Comparison of ENCODE assay signal across 25 cellular contexts in the genomic region with DNA sequence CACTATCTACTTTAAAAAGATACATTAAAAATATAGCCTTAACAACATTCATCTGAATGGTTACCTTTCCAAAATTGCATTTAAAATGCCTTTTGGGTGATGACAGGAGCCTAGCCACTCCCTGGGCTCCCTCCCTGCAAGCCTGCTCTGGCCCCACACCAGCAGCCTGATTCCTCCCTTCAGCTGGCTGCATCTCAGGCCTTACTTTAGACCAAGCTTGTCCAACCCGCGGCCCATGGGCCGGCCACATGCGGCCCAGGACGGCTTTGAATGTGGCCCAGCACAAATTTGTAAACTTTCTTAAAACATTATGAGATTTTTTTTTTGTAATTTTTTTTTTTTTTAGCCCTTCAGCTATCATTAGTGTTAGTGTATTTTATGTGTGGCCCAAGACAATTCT.
"Had no signal": no experiment of that assay in that cellular context is flagged by ENCODE, and none has a peak within 500 bp of the region (broad histone marks: within the 10 kb centered on the region; RNA-seq: fewer than 3 reads in every experiment).

No MANE protein-coding gene starts in this region.

- H3K27me3 Mint-ChIP-seq: naive B cell; stimulated activated memory B cell treated with anti-CD40 and anti-IgM and Interleukin-4, amounts not matched to agents 10 μg/mL and 1 μg/mL and 100 μg/mL, for 72 hours; stimulated activated naive CD8-positive, alpha-beta T cell treated with anti-CD3 and anti-CD28 coated beads, Interleukin-15, amount 100 ng/mL, for 72 hours; type B pancreatic cell had no signal

- H3K4me3 ChIP-seq: lower lobe of right lung, neural progenitor cell, ovary, prostate gland, right lobe of liver, smooth muscle cell, tibial nerve, uterus had no signal

- H3K36me3 Mint-ChIP-seq: naive B cell; natural killer cell; neural progenitor cell; stimulated activated memory B cell treated with anti-CD40 and anti-IgM and Interleukin-4, amounts not matched to agents 10 μg/mL and 1 μg/mL and 100 μg/mL, for 72 hours; type B pancreatic cell had no signal

- H3K9me3 Mint-ChIP-seq: natural killer cell; stimulated activated memory B cell treated with anti-CD40 and anti-IgM and Interleukin-4, amounts not matched to agents 10 μg/mL and 1 μg/mL and 100 μg/mL, for 72 hours; stimulated activated naive CD8-positive, alpha-beta T cell treated with anti-CD3 and anti-CD28 coated beads, Interleukin-15, amount 100 ng/mL, for 72 hours had no signal

- H3K9me3 ChIP-seq: lower lobe of right lung, ovary, prostate gland, right lobe of liver, tibial nerve, uterus had no signal

- H3K4me1 ChIP-seq: lower lobe of right lung, neural progenitor cell, prostate gland, right lobe of liver, tibial nerve, uterus had no signal

- H3K27ac ChIP-seq: lower lobe of right lung, neural progenitor cell, ovary, prostate gland, right lobe of liver, tibial nerve, uterus had no signal

- H3K36me3 ChIP-seq: lower lobe of right lung, neural progenitor cell, ovary, prostate gland, right lobe of liver, tibial nerve, uterus had no signal

- H3K27ac Mint-ChIP-seq: naive B cell; natural killer cell; nephron progenitor cell; neural progenitor cell; stimulated activated memory B cell treated with anti-CD40 and anti-IgM and Interleukin-4, amounts not matched to agents 10 μg/mL and 1 μg/mL and 100 μg/mL, for 72 hours; type B pancreatic cell had no signal

- ATAC-seq: lower lobe of right lung; natural killer cell; right lobe of liver; stimulated activated memory B cell treated with anti-CD40 and anti-IgM and Interleukin-4, amounts not matched to agents 10 μg/mL and 1 μg/mL and 100 μg/mL, for 72 hours; stimulated activated naive CD8-positive, alpha-beta T cell treated with anti-CD3 and anti-CD28 coated beads, Interleukin-15, amount 100 ng/mL, for 72 hours had no signal

- DNase-seq: hippocampal formation; kidney glomerular epithelial cell; lower lobe of right lung; mammary epithelial cell; mesenchymal stem cell; naive B cell; natural killer cell; nephron progenitor cell; ovary; retina; right lobe of liver; stimulated activated CD4-positive, alpha-beta T cell treated with anti-CD3 and anti-CD28 coated beads, Interleukin-1b, Interleukin-23, amount 100 ng/mL, for 48 hours; stimulated activated CD4-positive, alpha-beta T cell treated with anti-CD3 and anti-CD28 coated beads, Interleukin-2, amount 100 ng/mL, for 48 hours; stimulated activated CD4-positive, alpha-beta T cell treated with anti-CD3 and anti-CD28 coated beads, Interleukin-4, amount 100 ng/mL, for 4 hours; stimulated activated CD8-positive, alpha-beta memory T cell treated with anti-CD3 and anti-CD28 coated beads, Interleukin-4, amount 100 ng/mL, for 48 hours; stimulated activated naive CD4-positive, alpha-beta T cell treated with Interleukin-2 at 50 U/mL for 16 hours; stimulated activated naive CD8-positive, alpha-beta T cell treated with anti-CD3 and anti-CD28 coated beads, Interleukin-15, amount 100 ng/mL, for 72 hours; substantia nigra; uterus had no signal

- H3K4me3 Mint-ChIP-seq: naive B cell; natural killer cell; nephron progenitor cell; neural progenitor cell; stimulated activated memory B cell treated with anti-CD40 and anti-IgM and Interleukin-4, amounts not matched to agents 10 μg/mL and 1 μg/mL and 100 μg/mL, for 72 hours; stimulated activated naive CD8-positive, alpha-beta T cell treated with anti-CD3 and anti-CD28 coated beads, Interleukin-15, amount 100 ng/mL, for 72 hours; type B pancreatic cell had no signal

- H3K4me1 Mint-ChIP-seq: naive B cell; neural progenitor cell; stimulated activated memory B cell treated with anti-CD40 and anti-IgM and Interleukin-4, amounts not matched to agents 10 μg/mL and 1 μg/mL and 100 μg/mL, for 72 hours; stimulated activated naive CD8-positive, alpha-beta T cell treated with anti-CD3 and anti-CD28 coated beads, Interleukin-15, amount 100 ng/mL, for 72 hours had no signal

- H3K27me3 ChIP-seq: neural progenitor cell, ovary, right lobe of liver, tibial nerve, uterus had no signal
